In the genomic region with DNA sequence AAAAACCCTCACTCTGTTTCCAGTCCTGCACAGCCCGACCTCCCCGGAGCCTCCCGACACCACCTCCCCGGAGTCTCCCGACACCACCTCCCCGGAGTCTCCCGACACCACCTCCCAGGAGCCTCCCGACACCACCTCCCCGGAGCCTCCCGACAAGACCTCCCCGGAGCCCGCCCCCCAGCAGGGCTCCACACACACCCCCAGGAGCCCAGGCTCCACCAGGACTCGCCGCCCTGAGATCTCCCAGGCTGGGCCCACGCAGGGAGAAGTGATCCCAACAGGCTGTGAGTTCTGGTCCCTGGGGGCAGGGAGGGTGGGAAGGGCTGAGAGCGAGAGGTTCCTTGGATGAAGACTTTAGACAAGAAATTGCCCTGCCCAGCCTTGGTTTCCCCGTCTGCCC, we compare ENCODE assay signal across 21 cellular contexts. TPM values are rescaled to one million over a fixed set of nuclear protein-coding genes. Genes with fewer than 3 reads are reported as not detected.
DNase-seq lines count a peak whose midpoint lies in the region; ATAC-seq and TF ChIP-seq lines count a peak whose summit lies in the region.
"Had no signal": no experiment of that assay in that cellular context is flagged by ENCODE, and none has a peak within 500 bp of the region (broad histone marks: within the 10 kb centered on the region; RNA-seq: fewer than 3 reads in every experiment).

No MANE protein-coding gene starts in this region.

- 85% methylated on average over 7 of the region's 17 CpGs for WGBS in hepatocyte (ENCODE audit: low lambda C conversion rate, missing lambda C conversion rate)
- WGBS in psoas muscle, 3 donors = 78 to 81% (median 80%) methylated on average over 17 of the region's 17 CpGs

- H3K9me3 Mint-ChIP-seq in activated CD8-positive, alpha-beta memory T cell treated with anti-CD3 and anti-CD28 coated beads, Interleukin-2, amount 10 ng/mL, durations not matched to agents 7 days and 5 days (ENCODE audit: low read depth) = no peaks in the 10 kb centered on the region
- H3K9me3 Mint-ChIP-seq: CD8-positive, alpha-beta memory T cell; HFFc6 had no signal

- H3K36me3 ChIP-seq in HEK293 (ENCODE audit: control insufficient read depth in 2 of 2, insufficient read depth in 1 of 2, low read length in 2 of 2) = no peaks in the 10 kb centered on the region
- no peaks in the 10 kb centered on the region for H3K36me3 ChIP-seq in hepatocyte (replicated peaks; ENCODE audit: insufficient read depth, low read depth)
- no peaks in the 10 kb centered on the region for H3K36me3 ChIP-seq in psoas muscle (ENCODE audit: insufficient read depth in 1 of 2, low read depth in 1 of 2)
- H3K36me3 ChIP-seq: BE2C had no signal

- POLR2A ChIA-PET in HEK293 (lab: Yijun Ruan, JAX) = no interaction called here

- intact Hi-C loops in psoas muscle (cut with DNase I) = no loop called here
- intact Hi-C loops in posterior vena cava (cut with DNase I) = no loop called here

- no peaks in the 10 kb centered on the region for H4K20me1 ChIP-seq in hepatocyte (ENCODE audit: insufficient read depth, poor library complexity, severe bottlenecking)

- peaks cover 13% of the 10 kb centered on the region for H3K4me1 Mint-ChIP-seq in activated CD8-positive, alpha-beta memory T cell treated with anti-CD3 and anti-CD28 coated beads, Interleukin-2, amount 10 ng/mL, durations not matched to agents 7 days and 5 days

- no peak overlapping the region for H3K4me3 ChIP-seq in HEK293 (ENCODE audit: low read depth, low read length)
- H3K4me3 ChIP-seq in hepatocyte = no peak overlapping the region
- H3K4me3 ChIP-seq in psoas muscle = no peak overlapping the region
- H3K4me3 ChIP-seq: GM12878 had no signal

- no peak overlapping the region for H3K4me3 Mint-ChIP-seq in activated CD8-positive, alpha-beta memory T cell treated with anti-CD3 and anti-CD28 coated beads, Interleukin-2, amount 10 ng/mL, durations not matched to agents 7 days and 5 days
- H3K4me3 Mint-ChIP-seq: HFFc6 had no signal

- H3K9me2 ChIP-seq in hepatocyte (replicated peaks; ENCODE audit: insufficient read depth) = no peaks in the 10 kb centered on the region

- H2AFZ ChIP-seq in hepatocyte = no peak overlapping the region

- no peak overlapping the region for H3K27ac Mint-ChIP-seq in activated CD8-positive, alpha-beta memory T cell treated with anti-CD3 and anti-CD28 coated beads, Interleukin-2, amount 10 ng/mL, durations not matched to agents 7 days and 5 days
- H3K27ac Mint-ChIP-seq: CD4-positive, CD25-positive, alpha-beta regulatory T cell; CD8-positive, alpha-beta memory T cell; HFFc6; IgD-negative memory B cell had no signal

- H3K9me3 ChIP-seq in HEK293 (ENCODE audit: control insufficient read depth, insufficient read depth, low read depth, low read length) (no peaks in the 10 kb centered on the region), hepatocyte (ENCODE audit: low read depth) (no peaks in the 10 kb centered on the region), psoas muscle (no peaks in the 10 kb centered on the region)
- H3K9me3 ChIP-seq: BE2C had no signal

- peaks cover 12% of the 10 kb centered on the region for H3K27me3 Mint-ChIP-seq in activated CD8-positive, alpha-beta memory T cell treated with anti-CD3 and anti-CD28 coated beads, Interleukin-2, amount 10 ng/mL, durations not matched to agents 7 days and 5 days

- H3K27me3 ChIP-seq in hepatocyte (peaks cover 18% of the 10 kb centered on the region), psoas muscle (ENCODE audit: insufficient read depth in 3 of 3, low read length in 2 of 3) (peaks cover 0 to 18% (median 14%) of the 10 kb centered on the region in 3 donors)

- no peaks in the 10 kb centered on the region for H3K36me3 Mint-ChIP-seq in activated CD8-positive, alpha-beta memory T cell treated with anti-CD3 and anti-CD28 coated beads, Interleukin-2, amount 10 ng/mL, durations not matched to agents 7 days and 5 days
- H3K36me3 Mint-ChIP-seq: CD4-positive, CD25-positive, alpha-beta regulatory T cell; CD8-positive, alpha-beta memory T cell; IgD-negative memory B cell had no signal

- TF ChIP-seq CTCF in HEK293 (tag by site-specific recombination; IDR thresholded peaks at IDR 0.05) = no peak
- no peak for TF ChIP-seq CTCF in hepatocyte (IDR thresholded peaks at IDR 0.05; ENCODE audit: poor library complexity)
- TF ChIP-seq CTCF in psoas muscle (IDR thresholded peaks at IDR 0.05) = no peak

- H3K4me2 ChIP-seq in hepatocyte = no peak overlapping the region

- peaks cover 2% of the 10 kb centered on the region; the same call in 1 of the 2 replicates for H3K4me1 ChIP-seq in HEK293 (ENCODE audit: control insufficient read depth, insufficient read depth, low read length)
- H3K4me1 ChIP-seq in hepatocyte (ENCODE audit: insufficient read depth) = peaks cover 6% of the 10 kb centered on the region
- H3K4me1 ChIP-seq in psoas muscle = peaks cover 4% of the 10 kb centered on the region

- DNase-seq in hepatocyte (ENCODE audit: low spot score) (peak; percentile 11), psoas muscle (peak; percentile 4 to 23), posterior vena cava (ENCODE audit: low spot score) (no peak)
- DNase-seq in activated CD8-positive, alpha-beta memory T cell treated with anti-CD3 and anti-CD28 coated beads, Interleukin-2, amount 10 ng/mL, durations not matched to agents 7 days and 5 days = no peak
- DNase-seq: ACHN; BE2C; C1 segment of cervical spinal cord; CD4-positive, CD25-positive, alpha-beta regulatory T cell; CD8-positive, alpha-beta memory T cell; COR-L47; DMS 273 treated with DMSO at 0.1 percent for 48 hours; DMS53; DND-41; EL; HCEC 1CT; HFFc6 had no signal

- H3K79me2 ChIP-seq in hepatocyte = no peaks in the 10 kb centered on the region

- ATAC-seq in psoas muscle (no peak), HG02981 (IDR thresholded peaks at IDR 0.05; ENCODE audit: unreplicated experiment) (no peak)
- no peak for ATAC-seq in activated CD8-positive, alpha-beta memory T cell treated with anti-CD3 and anti-CD28 coated beads, Interleukin-2, amount 10 ng/mL, durations not matched to agents 7 days and 5 days
- ATAC-seq: GM12878, HepG2 had no signal

- H3K27ac ChIP-seq in HEK293 (ENCODE audit: extremely low read depth, low read depth, low read length) (no peak overlapping the region), hepatocyte (no peak overlapping the region), psoas muscle (no peak overlapping the region)

- CTCF ChIA-PET in HEK293 (lab: Yijun Ruan, JAX) = no interaction called here
- CTCF ChIA-PET in activated CD8-positive, alpha-beta memory T cell treated with anti-CD3 and anti-CD28 coated beads, Interleukin-2, amount 10 ng/mL, durations not matched to agents 7 days and 5 days (lab: Charles Lee) = no interaction called here

TF ChIP-seq in HEK293, 187 proteins besides CTCF, POLR2A, EP300 and RAD21:
- TF ChIP-seq ZNF23 (tag by site-specific recombination; IDR thresholded peaks at IDR 0.05; ENCODE audit: borderline replicate concordance) (no peak), KLF1 (tag by site-specific recombination; IDR thresholded peaks at IDR 0.05) (0 out of 2 replicates have a peak, but pooled peaks have one; percentile 10), GLIS1 (tag by site-specific recombination; IDR thresholded peaks at IDR 0.05) (peak; percentile 98), ZNF626 (tag by site-specific recombination; IDR thresholded peaks at IDR 0.05) (no peak)
TF ChIP-seq in HEK293: peak in this region for 2.

RNA-seq across cellular contexts. Expression of gene MADCAM1, which starts 5.4 kb away (rescaled TPM):
- total RNA-seq in hepatocyte (1.2 and 4.0 TPM in 2 replicates), psoas muscle (under 1 TPM; 0.26 to 0.40 (median 0.35) TPM), posterior vena cava (under 1 TPM in 1 of 2 donors, not detected in 1; 0.42 TPM)
- polyA plus RNA-seq in hepatocyte (1.8 and 2.9 TPM in 2 replicates), psoas muscle (1 to 10 TPM in 1 of 3 donors, under 1 TPM in 2; 0.08 to 1.8 (median 0.33) TPM)
- under 1 TPM; 0.16 to 0.44 TPM for total RNA-seq in activated CD8-positive, alpha-beta memory T cell treated with anti-CD3 and anti-CD28 coated beads, Interleukin-2, amount 10 ng/mL, durations not matched to agents 7 days and 5 days

RNA-seq across cellular contexts. Expression of gene TPGS1, which starts 5.7 kb away (rescaled TPM):
- total RNA-seq in hepatocyte (35.8 and 44.9 TPM in 2 replicates), psoas muscle (10 to 100 TPM in 2 of 4 donors, 1 to 10 TPM in 2; 8.9 to 16.3 (median 10.2) TPM), posterior vena cava (10 to 100 TPM; 21.0 to 21.2 TPM)
- polyA plus RNA-seq in hepatocyte (61.0 and 69.0 TPM in 2 replicates), psoas muscle (10 to 100 TPM in 2 of 3 donors, 1 to 10 TPM in 1; 9.8 to 16.6 (median 12.6) TPM)
- total RNA-seq in activated CD8-positive, alpha-beta memory T cell treated with anti-CD3 and anti-CD28 coated beads, Interleukin-2, amount 10 ng/mL, durations not matched to agents 7 days and 5 days = 10 to 100 TPM; 19.4 to 21.6 TPM

RNA-seq across cellular contexts. Expression of gene CDC34, which starts 29.9 kb away (rescaled TPM):
- 89.9 and 105 TPM in 2 replicates for total RNA-seq in hepatocyte
- polyA plus RNA-seq in hepatocyte = 196 and 197 TPM in 2 replicates
- total RNA-seq in psoas muscle = 100 to 1,000 TPM in 1 of 4 donors, 10 to 100 TPM in 3; 72.6 to 107 (median 83.0) TPM
- 100 to 1,000 TPM; 113 to 160 (median 123) TPM for polyA plus RNA-seq in psoas muscle
- total RNA-seq in posterior vena cava = 10 to 100 TPM; 41.1 to 45.8 TPM
- total RNA-seq in activated CD8-positive, alpha-beta memory T cell treated with anti-CD3 and anti-CD28 coated beads, Interleukin-2, amount 10 ng/mL, durations not matched to agents 7 days and 5 days = 10 to 100 TPM; 58.3 to 58.9 TPM

RNA-seq across cellular contexts. Expression of gene SHC2, which starts 40.8 kb away (rescaled TPM):
- total RNA-seq in hepatocyte (50.3 and 50.8 TPM in 2 replicates), psoas muscle (1 to 10 TPM; 4.5 to 9.7 (median 5.4) TPM), posterior vena cava (10 to 100 TPM; 21.0 to 21.9 TPM)
- polyA plus RNA-seq in hepatocyte (111 and 127 TPM in 2 replicates), psoas muscle (1 to 10 TPM; 2.2 to 2.8 (median 2.2) TPM)
- total RNA-seq in activated CD8-positive, alpha-beta memory T cell treated with anti-CD3 and anti-CD28 coated beads, Interleukin-2, amount 10 ng/mL, durations not matched to agents 7 days and 5 days = not detected
- total RNA-seq: CD4-positive, CD25-positive, alpha-beta regulatory T cell; HFFc6 had no signal
- polyA plus RNA-seq: CD4-positive, CD25-positive, alpha-beta regulatory T cell; CD8-positive, alpha-beta memory T cell; GM12878; IgD-negative memory B cell had no signal

RNA-seq across cellular contexts. Expression of gene GZMM, which starts 42.2 kb away (rescaled TPM):
- not detected in 2 replicates for total RNA-seq in hepatocyte
- polyA plus RNA-seq in hepatocyte = not detected in 2 replicates
- not detected for total RNA-seq in psoas muscle
- under 1 TPM; 0.11 to 0.23 (median 0.14) TPM for polyA plus RNA-seq in psoas muscle
- total RNA-seq in posterior vena cava = under 1 TPM; 0.74 to 0.76 TPM
- 10 to 100 TPM; 46.9 to 76.3 TPM for total RNA-seq in activated CD8-positive, alpha-beta memory T cell treated with anti-CD3 and anti-CD28 coated beads, Interleukin-2, amount 10 ng/mL, durations not matched to agents 7 days and 5 days
- total RNA-seq: HepG2 had no signal

Comparison
In these comparisons a context has a peak if more than half of its experiments do, and no peak if none do; other contexts are left out.
1. DNase-seq: peak in hepatocyte (single experiment) and psoas muscle (2 of 2); none in posterior vena cava (single experiment) and activated CD8-positive, alpha-beta memory T cell treated with anti-CD3 and anti-CD28 coated beads, Interleukin-2, amount 10 ng/mL, durations not matched to agents 7 days and 5 days (single experiment).